ENCODE assay signal across 1 cellular context in the genomic region with DNA sequence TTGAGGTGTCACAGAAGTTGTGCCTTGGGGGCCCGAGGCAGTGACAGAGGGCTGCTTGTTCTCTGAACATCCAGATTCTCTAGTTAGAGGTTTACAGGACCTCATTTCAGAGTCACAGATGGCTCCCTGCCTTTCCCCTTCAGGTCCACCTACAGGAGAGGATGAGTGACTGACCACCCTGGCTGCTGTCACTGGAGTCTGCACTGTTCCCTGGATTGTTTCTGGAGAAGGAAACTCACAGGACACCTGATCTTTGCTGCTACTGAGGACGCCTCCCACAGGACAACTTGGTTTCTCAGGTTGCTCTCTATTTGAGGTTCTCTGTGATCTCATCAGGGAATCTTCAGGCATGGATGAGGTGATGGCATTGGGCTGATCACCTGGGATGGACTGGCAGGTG.
TF ChIP-seq lines count a peak whose summit lies in the region.

No MANE protein-coding gene starts in this region.

TF ChIP-seq in IMR-90, 13 proteins besides CTCF, POLR2A, EP300 and RAD21 (continued from another document):
- TF ChIP-seq, protein P1, sequence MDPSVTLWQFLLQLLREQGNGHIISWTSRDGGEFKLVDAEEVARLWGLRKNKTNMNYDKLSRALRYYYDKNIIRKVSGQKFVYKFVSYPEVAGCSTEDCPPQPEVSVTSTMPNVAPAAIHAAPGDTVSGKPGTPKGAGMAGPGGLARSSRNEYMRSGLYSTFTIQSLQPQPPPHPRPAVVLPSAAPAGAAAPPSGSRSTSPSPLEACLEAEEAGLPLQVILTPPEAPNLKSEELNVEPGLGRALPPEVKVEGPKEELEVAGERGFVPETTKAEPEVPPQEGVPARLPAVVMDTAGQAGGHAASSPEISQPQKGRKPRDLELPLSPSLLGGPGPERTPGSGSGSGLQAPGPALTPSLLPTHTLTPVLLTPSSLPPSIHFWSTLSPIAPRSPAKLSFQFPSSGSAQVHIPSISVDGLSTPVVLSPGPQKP (IDR thresholded peaks at IDR 0.05; ENCODE audit: borderline replicate concordance, low read depth, low read length): no peak
- no peak for TF ChIP-seq CHD1 (IDR thresholded peaks at IDR 0.05; ENCODE audit: low read depth, low read length)
- no peak for TF ChIP-seq RCOR1 (IDR thresholded peaks at IDR 0.05; ENCODE audit: insufficient replicate concordance, low read length)
- TF ChIP-seq MAFK (IDR thresholded peaks at IDR 0.05; ENCODE audit: low read depth, low read length): no peak
- TF ChIP-seq MXI1 (IDR thresholded peaks at IDR 0.05; ENCODE audit: borderline replicate concordance, low read depth, low read length): no peak
- no peak for TF ChIP-seq CEBPB (IDR thresholded peaks at IDR 0.05; ENCODE audit: low read depth, low read length)
- no peak for TF ChIP-seq BHLHE40 (IDR thresholded peaks at IDR 0.05; ENCODE audit: low read depth, low read length)
- TF ChIP-seq FOS (IDR thresholded peaks at IDR 0.05; ENCODE audit: low read depth, low read length): no peak
- TF ChIP-seq SMC3 (IDR thresholded peaks at IDR 0.05; ENCODE audit: low read depth, low read length): no peak
- no peak for TF ChIP-seq NFE2L2 (IDR thresholded peaks at IDR 0.05; ENCODE audit: low read depth, low read length)
- no peak for TF ChIP-seq USF2 (IDR thresholded peaks at IDR 0.05; ENCODE audit: low read depth, low read length)
TF ChIP-seq in IMR-90: peak in this region for 0.
